ENCODE assay signal across 1 cellular context in the genomic region with DNA sequence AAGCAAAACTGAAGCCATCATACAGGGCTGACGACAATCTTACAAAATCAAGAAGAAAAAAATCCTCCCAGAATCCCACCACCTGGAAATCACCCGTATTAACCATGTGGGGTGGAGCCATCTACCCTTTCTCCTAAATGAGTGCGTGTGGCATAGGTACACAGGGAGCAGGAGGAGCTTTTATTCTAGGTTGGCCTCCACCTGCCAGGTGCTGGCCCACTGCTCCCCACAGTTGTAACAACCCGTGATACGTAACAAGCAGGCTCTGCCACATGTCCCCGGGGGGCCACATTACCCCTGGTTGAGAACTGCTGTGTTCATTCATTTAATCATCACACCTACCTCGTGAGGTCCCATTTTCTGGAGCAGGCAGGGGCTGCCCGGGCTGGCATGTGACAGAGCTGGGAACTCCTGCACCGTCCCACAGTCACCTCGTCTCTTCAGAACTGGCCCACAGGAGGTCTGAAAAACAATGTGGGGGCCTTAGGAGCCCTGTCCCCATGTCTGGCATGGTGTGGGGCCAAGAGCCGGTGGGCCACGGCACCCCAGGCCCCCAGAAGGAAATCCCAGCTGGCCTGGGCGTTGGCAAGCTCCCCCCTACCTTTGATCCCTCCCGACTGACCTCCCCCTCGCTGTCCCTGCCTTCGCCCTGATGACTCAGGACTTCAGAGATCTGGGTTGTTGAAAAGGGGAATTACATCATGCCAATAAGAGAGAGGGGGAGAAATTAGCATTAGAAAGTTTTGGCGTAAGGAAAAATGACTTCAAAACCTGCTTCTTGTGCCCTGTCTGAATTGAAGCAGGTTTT.
TF ChIP-seq lines count a peak whose summit lies in the region.

No MANE protein-coding gene starts in this region.

TF ChIP-seq in K562, 482 proteins besides CTCF, POLR2A, EP300 and RAD21 (continued from another document):
- TF ChIP-seq, protein P1, sequence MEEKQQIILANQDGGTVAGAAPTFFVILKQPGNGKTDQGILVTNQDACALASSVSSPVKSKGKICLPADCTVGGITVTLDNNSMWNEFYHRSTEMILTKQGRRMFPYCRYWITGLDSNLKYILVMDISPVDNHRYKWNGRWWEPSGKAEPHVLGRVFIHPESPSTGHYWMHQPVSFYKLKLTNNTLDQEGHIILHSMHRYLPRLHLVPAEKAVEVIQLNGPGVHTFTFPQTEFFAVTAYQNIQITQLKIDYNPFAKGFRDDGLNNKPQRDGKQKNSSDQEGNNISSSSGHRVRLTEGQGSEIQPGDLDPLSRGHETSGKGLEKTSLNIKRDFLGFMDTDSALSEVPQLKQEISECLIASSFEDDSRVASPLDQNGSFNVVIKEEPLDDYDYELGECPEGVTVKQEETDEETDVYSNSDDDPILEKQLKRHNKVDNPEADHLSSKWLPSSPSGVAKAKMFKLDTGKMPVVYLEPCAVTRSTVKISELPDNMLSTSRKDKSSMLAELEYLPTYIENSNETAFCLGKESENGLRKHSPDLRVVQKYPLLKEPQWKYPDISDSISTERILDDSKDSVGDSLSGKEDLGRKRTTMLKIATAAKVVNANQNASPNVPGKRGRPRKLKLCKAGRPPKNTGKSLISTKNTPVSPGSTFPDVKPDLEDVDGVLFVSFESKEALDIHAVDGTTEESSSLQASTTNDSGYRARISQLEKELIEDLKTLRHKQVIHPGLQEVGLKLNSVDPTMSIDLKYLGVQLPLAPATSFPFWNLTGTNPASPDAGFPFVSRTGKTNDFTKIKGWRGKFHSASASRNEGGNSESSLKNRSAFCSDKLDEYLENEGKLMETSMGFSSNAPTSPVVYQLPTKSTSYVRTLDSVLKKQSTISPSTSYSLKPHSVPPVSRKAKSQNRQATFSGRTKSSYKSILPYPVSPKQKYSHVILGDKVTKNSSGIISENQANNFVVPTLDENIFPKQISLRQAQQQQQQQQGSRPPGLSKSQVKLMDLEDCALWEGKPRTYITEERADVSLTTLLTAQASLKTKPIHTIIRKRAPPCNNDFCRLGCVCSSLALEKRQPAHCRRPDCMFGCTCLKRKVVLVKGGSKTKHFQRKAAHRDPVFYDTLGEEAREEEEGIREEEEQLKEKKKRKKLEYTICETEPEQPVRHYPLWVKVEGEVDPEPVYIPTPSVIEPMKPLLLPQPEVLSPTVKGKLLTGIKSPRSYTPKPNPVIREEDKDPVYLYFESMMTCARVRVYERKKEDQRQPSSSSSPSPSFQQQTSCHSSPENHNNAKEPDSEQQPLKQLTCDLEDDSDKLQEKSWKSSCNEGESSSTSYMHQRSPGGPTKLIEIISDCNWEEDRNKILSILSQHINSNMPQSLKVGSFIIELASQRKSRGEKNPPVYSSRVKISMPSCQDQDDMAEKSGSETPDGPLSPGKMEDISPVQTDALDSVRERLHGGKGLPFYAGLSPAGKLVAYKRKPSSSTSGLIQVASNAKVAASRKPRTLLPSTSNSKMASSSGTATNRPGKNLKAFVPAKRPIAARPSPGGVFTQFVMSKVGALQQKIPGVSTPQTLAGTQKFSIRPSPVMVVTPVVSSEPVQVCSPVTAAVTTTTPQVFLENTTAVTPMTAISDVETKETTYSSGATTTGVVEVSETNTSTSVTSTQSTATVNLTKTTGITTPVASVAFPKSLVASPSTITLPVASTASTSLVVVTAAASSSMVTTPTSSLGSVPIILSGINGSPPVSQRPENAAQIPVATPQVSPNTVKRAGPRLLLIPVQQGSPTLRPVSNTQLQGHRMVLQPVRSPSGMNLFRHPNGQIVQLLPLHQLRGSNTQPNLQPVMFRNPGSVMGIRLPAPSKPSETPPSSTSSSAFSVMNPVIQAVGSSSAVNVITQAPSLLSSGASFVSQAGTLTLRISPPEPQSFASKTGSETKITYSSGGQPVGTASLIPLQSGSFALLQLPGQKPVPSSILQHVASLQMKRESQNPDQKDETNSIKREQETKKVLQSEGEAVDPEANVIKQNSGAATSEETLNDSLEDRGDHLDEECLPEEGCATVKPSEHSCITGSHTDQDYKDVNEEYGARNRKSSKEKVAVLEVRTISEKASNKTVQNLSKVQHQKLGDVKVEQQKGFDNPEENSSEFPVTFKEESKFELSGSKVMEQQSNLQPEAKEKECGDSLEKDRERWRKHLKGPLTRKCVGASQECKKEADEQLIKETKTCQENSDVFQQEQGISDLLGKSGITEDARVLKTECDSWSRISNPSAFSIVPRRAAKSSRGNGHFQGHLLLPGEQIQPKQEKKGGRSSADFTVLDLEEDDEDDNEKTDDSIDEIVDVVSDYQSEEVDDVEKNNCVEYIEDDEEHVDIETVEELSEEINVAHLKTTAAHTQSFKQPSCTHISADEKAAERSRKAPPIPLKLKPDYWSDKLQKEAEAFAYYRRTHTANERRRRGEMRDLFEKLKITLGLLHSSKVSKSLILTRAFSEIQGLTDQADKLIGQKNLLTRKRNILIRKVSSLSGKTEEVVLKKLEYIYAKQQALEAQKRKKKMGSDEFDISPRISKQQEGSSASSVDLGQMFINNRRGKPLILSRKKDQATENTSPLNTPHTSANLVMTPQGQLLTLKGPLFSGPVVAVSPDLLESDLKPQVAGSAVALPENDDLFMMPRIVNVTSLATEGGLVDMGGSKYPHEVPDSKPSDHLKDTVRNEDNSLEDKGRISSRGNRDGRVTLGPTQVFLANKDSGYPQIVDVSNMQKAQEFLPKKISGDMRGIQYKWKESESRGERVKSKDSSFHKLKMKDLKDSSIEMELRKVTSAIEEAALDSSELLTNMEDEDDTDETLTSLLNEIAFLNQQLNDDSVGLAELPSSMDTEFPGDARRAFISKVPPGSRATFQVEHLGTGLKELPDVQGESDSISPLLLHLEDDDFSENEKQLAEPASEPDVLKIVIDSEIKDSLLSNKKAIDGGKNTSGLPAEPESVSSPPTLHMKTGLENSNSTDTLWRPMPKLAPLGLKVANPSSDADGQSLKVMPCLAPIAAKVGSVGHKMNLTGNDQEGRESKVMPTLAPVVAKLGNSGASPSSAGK (IDR thresholded peaks at IDR 0.05), result peak; percentile 78
- TF ChIP-seq CREB1 (IDR thresholded peaks at IDR 0.05), result no peak
- no peak for TF ChIP-seq CREB1 (CRISPR knock-in tag; IDR thresholded peaks at IDR 0.05)
- no peak for TF ChIP-seq ZFP36 (IDR thresholded peaks at IDR 0.05; ENCODE audit: low read depth, low read length, partially characterized antibody)
- no peak for TF ChIP-seq STAT5A (IDR thresholded peaks at IDR 0.05; ENCODE audit: borderline replicate concordance, low read length)
- TF ChIP-seq GTF2F1 (IDR thresholded peaks at IDR 0.05; ENCODE audit: low read depth, low read length), result no peak
- TF ChIP-seq MAFK (IDR thresholded peaks at IDR 0.05; ENCODE audit: low read length), result peak; percentile 85
- TF ChIP-seq ARID1B (IDR thresholded peaks at IDR 0.05), result peak; percentile 80
- TF ChIP-seq BCOR (IDR thresholded peaks at IDR 0.05), result no peak
- TF ChIP-seq MEIS2 (IDR thresholded peaks at IDR 0.05; ENCODE audit: partially characterized antibody), result peak; percentile 61
- TF ChIP-seq ZZZ3 (IDR thresholded peaks at IDR 0.05), result no peak
- TF ChIP-seq CHD4 (IDR thresholded peaks at IDR 0.05; ENCODE audit: insufficient read depth, insufficient replicate concordance, low read depth, low read length, poor library complexity, severe bottlenecking), result peak; percentile 46
- TF ChIP-seq XRCC3 (IDR thresholded peaks at IDR 0.05), result no peak
- TF ChIP-seq, protein P2, sequence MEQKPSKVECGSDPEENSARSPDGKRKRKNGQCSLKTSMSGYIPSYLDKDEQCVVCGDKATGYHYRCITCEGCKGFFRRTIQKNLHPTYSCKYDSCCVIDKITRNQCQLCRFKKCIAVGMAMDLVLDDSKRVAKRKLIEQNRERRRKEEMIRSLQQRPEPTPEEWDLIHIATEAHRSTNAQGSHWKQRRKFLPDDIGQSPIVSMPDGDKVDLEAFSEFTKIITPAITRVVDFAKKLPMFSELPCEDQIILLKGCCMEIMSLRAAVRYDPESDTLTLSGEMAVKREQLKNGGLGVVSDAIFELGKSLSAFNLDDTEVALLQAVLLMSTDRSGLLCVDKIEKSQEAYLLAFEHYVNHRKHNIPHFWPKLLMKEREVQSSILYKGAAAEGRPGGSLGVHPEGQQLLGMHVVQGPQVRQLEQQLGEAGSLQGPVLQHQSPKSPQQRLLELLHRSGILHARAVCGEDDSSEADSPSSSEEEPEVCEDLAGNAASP (IDR thresholded peaks at IDR 0.05), result no peak
- no peak for TF ChIP-seq SIX5 (IDR thresholded peaks at IDR 0.05; ENCODE audit: borderline replicate concordance in 1 of 2, insufficient read depth in 1 of 2, low read depth in 1 of 2, low read length in 2 of 2)
- TF ChIP-seq, protein P3, sequence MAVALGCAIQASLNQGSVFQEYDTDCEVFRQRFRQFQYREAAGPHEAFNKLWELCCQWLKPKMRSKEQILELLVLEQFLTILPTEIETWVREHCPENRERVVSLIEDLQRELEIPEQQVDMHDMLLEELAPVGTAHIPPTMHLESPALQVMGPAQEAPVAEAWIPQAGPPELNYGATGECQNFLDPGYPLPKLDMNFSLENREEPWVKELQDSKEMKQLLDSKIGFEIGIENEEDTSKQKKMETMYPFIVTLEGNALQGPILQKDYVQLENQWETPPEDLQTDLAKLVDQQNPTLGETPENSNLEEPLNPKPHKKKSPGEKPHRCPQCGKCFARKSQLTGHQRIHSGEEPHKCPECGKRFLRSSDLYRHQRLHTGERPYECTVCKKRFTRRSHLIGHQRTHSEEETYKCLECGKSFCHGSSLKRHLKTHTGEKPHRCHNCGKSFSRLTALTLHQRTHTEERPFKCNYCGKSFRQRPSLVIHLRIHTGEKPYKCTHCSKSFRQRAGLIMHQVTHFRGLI (CRISPR knock-in tag; IDR thresholded peaks at IDR 0.05), result 0 out of 2 replicates have a peak, but pooled peaks have one; percentile 53
- TF ChIP-seq NFE2 (IDR thresholded peaks at IDR 0.05; ENCODE audit: low read depth), result peak; percentile 97
- TF ChIP-seq BACH1 (tag; IDR thresholded peaks at IDR 0.05), result peak; percentile 75
- TF ChIP-seq CTBP1 (IDR thresholded peaks at IDR 0.05; ENCODE audit: borderline replicate concordance), result peak; percentile 68; the same call in 1 of the 2 replicates
- no peak for TF ChIP-seq NFATC3 (IDR thresholded peaks at IDR 0.05)
- TF ChIP-seq, protein P4, sequence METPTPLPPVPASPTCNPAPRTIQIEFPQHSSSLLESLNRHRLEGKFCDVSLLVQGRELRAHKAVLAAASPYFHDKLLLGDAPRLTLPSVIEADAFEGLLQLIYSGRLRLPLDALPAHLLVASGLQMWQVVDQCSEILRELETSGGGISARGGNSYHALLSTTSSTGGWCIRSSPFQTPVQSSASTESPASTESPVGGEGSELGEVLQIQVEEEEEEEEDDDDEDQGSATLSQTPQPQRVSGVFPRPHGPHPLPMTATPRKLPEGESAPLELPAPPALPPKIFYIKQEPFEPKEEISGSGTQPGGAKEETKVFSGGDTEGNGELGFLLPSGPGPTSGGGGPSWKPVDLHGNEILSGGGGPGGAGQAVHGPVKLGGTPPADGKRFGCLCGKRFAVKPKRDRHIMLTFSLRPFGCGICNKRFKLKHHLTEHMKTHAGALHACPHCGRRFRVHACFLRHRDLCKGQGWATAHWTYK (CRISPR knock-in tag; IDR thresholded peaks at IDR 0.05), result no peak
- TF ChIP-seq, protein P5, sequence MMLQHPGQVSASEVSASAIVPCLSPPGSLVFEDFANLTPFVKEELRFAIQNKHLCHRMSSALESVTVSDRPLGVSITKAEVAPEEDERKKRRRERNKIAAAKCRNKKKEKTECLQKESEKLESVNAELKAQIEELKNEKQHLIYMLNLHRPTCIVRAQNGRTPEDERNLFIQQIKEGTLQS (IDR thresholded peaks at IDR 0.05), result peak; percentile 98
- TF ChIP-seq, protein P5 (CRISPR knock-in tag; conservative IDR thresholded peaks at IDR 0.05), result peak; percentile 81
- no peak for TF ChIP-seq ZNF23 (CRISPR knock-in tag; IDR thresholded peaks at IDR 0.05)
- no peak for TF ChIP-seq RAD51 (IDR thresholded peaks at IDR 0.05; ENCODE audit: borderline replicate concordance, low read depth)
- TF ChIP-seq SLC30A9 (CRISPR knock-in tag; IDR thresholded peaks at IDR 0.05), result no peak
- TF ChIP-seq RFX5 (IDR thresholded peaks at IDR 0.05; ENCODE audit: low read depth, low read length), result no peak
- peak; percentile 76; the same call in 1 of the 2 replicates for TF ChIP-seq SMARCC2 (IDR thresholded peaks at IDR 0.05; ENCODE audit: low read depth)
- no peak; the same call in 1 of the 2 replicates for TF ChIP-seq MECOM (CRISPR knock-in tag; IDR thresholded peaks at IDR 0.05)
- no peak for TF ChIP-seq EZH2 (IDR thresholded peaks at IDR 0.05; ENCODE audit: borderline replicate concordance, low read depth, low read length)
- TF ChIP-seq HMG20A (CRISPR knock-in tag; conservative IDR thresholded peaks at IDR 0.05), result no peak
- no peak for TF ChIP-seq ILK (tag; IDR thresholded peaks at IDR 0.05; ENCODE audit: borderline replicate concordance, low read depth)
- TF ChIP-seq CEBPG (CRISPR knock-in tag; IDR thresholded peaks at IDR 0.05), result peak; percentile 88
- TF ChIP-seq CEBPG (tag; conservative IDR thresholded peaks at IDR 0.05 in 1 of 2, IDR thresholded peaks at IDR 0.05 in 1 of 2), result peak; percentile 71 to 89
- peak; percentile 95 for TF ChIP-seq JUND (IDR thresholded peaks at IDR 0.05; ENCODE audit: borderline replicate concordance, low read depth, low read length)
- peak; percentile 94; the same call in 2 of the 3 replicates for TF ChIP-seq JUND (tag; IDR thresholded peaks at IDR 0.05; ENCODE audit: borderline replicate concordance, low read depth, low read length)
- TF ChIP-seq IFI16 (CRISPR knock-in tag; IDR thresholded peaks at IDR 0.05), result no peak
- no peak for TF ChIP-seq RBM39 (optimal IDR thresholded peaks at IDR 0.05; ENCODE audit: low read depth, low read length)
- TF ChIP-seq YY1 (IDR thresholded peaks at IDR 0.05; ENCODE audit: borderline replicate concordance in 1 of 3, control insufficient read depth in 1 of 3, extremely low read depth in 1 of 3, insufficient read depth in 3 of 3, insufficient read length in 1 of 3, insufficient replicate concordance in 2 of 3, low read depth in 1 of 3, low read length in 2 of 3), result no peak
- peak; percentile 92 for TF ChIP-seq JUN (IDR thresholded peaks at IDR 0.05; ENCODE audit: borderline replicate concordance, low read depth, low read length)
- TF ChIP-seq JUN (CRISPR knock-in tag; IDR thresholded peaks at IDR 0.05; ENCODE audit: borderline replicate concordance), result no peak
- TF ChIP-seq HNRNPK (IDR thresholded peaks at IDR 0.05; ENCODE audit: low read depth, low read length, poor library complexity, severe bottlenecking), result no peak
- TF ChIP-seq ZNF217 (CRISPR knock-in tag; IDR thresholded peaks at IDR 0.05), result no peak
- TF ChIP-seq SNRNP70 (optimal IDR thresholded peaks at IDR 0.05; ENCODE audit: low read depth, low read length), result no peak
- TF ChIP-seq PURB (CRISPR knock-in tag; IDR thresholded peaks at IDR 0.05; ENCODE audit: low read depth), result no peak
- TF ChIP-seq ZNF197 (CRISPR knock-in tag; IDR thresholded peaks at IDR 0.05; ENCODE audit: low read depth), result 0 out of 2 replicates have a peak, but pooled peaks have one; percentile 31
- TF ChIP-seq, protein P6, sequence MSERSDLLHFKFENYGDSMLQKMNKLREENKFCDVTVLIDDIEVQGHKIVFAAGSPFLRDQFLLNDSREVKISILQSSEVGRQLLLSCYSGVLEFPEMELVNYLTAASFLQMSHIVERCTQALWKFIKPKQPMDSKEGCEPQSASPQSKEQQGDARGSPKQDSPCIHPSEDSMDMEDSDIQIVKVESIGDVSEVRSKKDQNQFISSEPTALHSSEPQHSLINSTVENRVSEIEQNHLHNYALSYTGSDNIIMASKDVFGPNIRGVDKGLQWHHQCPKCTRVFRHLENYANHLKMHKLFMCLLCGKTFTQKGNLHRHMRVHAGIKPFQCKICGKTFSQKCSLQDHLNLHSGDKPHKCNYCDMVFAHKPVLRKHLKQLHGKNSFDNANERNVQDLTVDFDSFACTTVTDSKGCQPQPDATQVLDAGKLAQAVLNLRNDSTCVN (CRISPR knock-in tag; IDR thresholded peaks at IDR 0.05), result 0 out of 2 replicates have a peak, but pooled peaks have one; percentile 55
